29 cellular contexts compared by ENCODE assay signal in the genomic region with DNA sequence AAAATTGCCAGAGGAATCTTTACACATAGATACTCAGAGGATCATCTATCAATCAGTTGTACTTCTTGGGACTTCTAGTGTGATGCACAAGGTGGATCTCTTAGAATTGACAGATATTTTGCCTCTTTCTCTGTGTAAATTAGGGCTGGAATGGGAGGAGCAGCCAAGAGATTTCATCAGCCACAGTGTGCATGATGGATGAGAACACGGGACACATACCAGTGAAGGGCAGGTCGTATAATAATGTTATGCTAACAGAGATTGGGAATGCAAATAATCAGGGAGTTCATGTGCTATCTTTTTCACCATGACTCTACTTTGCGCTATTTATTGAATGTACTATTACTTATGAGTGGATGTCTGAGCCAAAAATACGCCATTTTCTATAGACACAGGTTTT.
"Had no signal": no experiment of that assay in that cellular context is flagged by ENCODE, and none has a peak within 500 bp of the region (broad histone marks: within the 10 kb centered on the region; RNA-seq: fewer than 3 reads in every experiment).

No MANE protein-coding gene starts in this region.

- H3K9me3 ChIP-seq: colonic mucosa, gastroesophageal sphincter, heart left ventricle, left ventricle myocardium inferior, lower lobe of right lung, prostate gland, right atrium auricular region, stomach, testis, tibial artery, upper lobe of left lung, uterus had no signal

- H3K4me1 ChIP-seq: colonic mucosa, left ventricle myocardium inferior, lower lobe of right lung, prostate gland, right atrium auricular region, stomach, testis, tibial artery, upper lobe of left lung, uterus had no signal

- H3K4me1 Mint-ChIP-seq: endodermal cell; naive thymus-derived CD8-positive, alpha-beta T cell; nephron progenitor cell; stimulated activated effector memory CD8-positive, alpha-beta T cell treated with anti-CD3 and anti-CD28 coated beads, Interleukin-12 subunit alpha, Interleukin-12 subunit beta, amount 100 ng/mL, for 72 hours had no signal

- H3K79me2 ChIP-seq: hepatocyte had no signal

- H3K27ac Mint-ChIP-seq: dendritic cell treated with granulocyte-macrophage colony-stimulating factor and Interleukin-4, amounts not matched to agents 40 ng/mL and 50 ng/mL, for 4 days; endodermal cell; naive thymus-derived CD8-positive, alpha-beta T cell; nephron progenitor cell; stimulated activated effector memory CD8-positive, alpha-beta T cell treated with anti-CD3 and anti-CD28 coated beads, Interleukin-12 subunit alpha, Interleukin-12 subunit beta, amount 100 ng/mL, for 72 hours had no signal

- H3K36me3 ChIP-seq: colonic mucosa, gastroesophageal sphincter, heart left ventricle, left ventricle myocardium inferior, lower lobe of right lung, prostate gland, right atrium auricular region, stomach, tibial artery, upper lobe of left lung, uterus had no signal

- H3K4me2 ChIP-seq: hepatocyte had no signal

- H3K9me3 Mint-ChIP-seq: endodermal cell; nephron progenitor cell; stimulated activated effector memory CD8-positive, alpha-beta T cell treated with anti-CD3 and anti-CD28 coated beads, Interleukin-12 subunit alpha, Interleukin-12 subunit beta, amount 100 ng/mL, for 72 hours had no signal

- H3K27me3 ChIP-seq: colonic mucosa, gastroesophageal sphincter, heart left ventricle, hepatocyte, right atrium auricular region, stomach, testis, tibial artery, upper lobe of left lung, uterus had no signal

- H2AFZ ChIP-seq: hepatocyte had no signal

- FAIRE-seq: islet of Langerhans had no signal

- ATAC-seq: esophagus mucosa; gastroesophageal sphincter; heart left ventricle; left colon; lower lobe of right lung; naive thymus-derived CD8-positive, alpha-beta T cell; sciatic nerve; stimulated activated effector memory CD8-positive, alpha-beta T cell treated with anti-CD3 and anti-CD28 coated beads, Interleukin-12 subunit alpha, Interleukin-12 subunit beta, amount 100 ng/mL, for 72 hours had no signal

- H3K27ac ChIP-seq: colonic mucosa, epithelial cell of prostate, gastroesophageal sphincter, heart left ventricle, hepatocyte, left ventricle myocardium inferior, lower lobe of right lung, prostate gland, right atrium auricular region, stomach, testis, tibial artery, upper lobe of left lung, uterus had no signal

- H3K4me3 ChIP-seq: colonic mucosa, gastroesophageal sphincter, heart left ventricle, hepatocyte, left ventricle myocardium inferior, lower lobe of right lung, prostate gland, right atrium auricular region, stomach, testis, tibial artery, upper lobe of left lung, uterus had no signal

- H3K4me3 Mint-ChIP-seq: dendritic cell treated with granulocyte-macrophage colony-stimulating factor and Interleukin-4, amounts not matched to agents 40 ng/mL and 50 ng/mL, for 4 days; endodermal cell; naive thymus-derived CD8-positive, alpha-beta T cell; nephron progenitor cell; stimulated activated effector memory CD8-positive, alpha-beta T cell treated with anti-CD3 and anti-CD28 coated beads, Interleukin-12 subunit alpha, Interleukin-12 subunit beta, amount 100 ng/mL, for 72 hours had no signal

- H3K27me3 Mint-ChIP-seq: dendritic cell treated with granulocyte-macrophage colony-stimulating factor and Interleukin-4, amounts not matched to agents 40 ng/mL and 50 ng/mL, for 4 days had no signal

- H3K36me3 Mint-ChIP-seq: naive thymus-derived CD8-positive, alpha-beta T cell; stimulated activated effector memory CD8-positive, alpha-beta T cell treated with anti-CD3 and anti-CD28 coated beads, Interleukin-12 subunit alpha, Interleukin-12 subunit beta, amount 100 ng/mL, for 72 hours had no signal

- DNase-seq: colonic mucosa; effector CD8-positive, alpha-beta T cell; endodermal cell; heart left ventricle; kidney glomerular epithelial cell; left colon; left ventricle myocardium inferior; lower lobe of right lung; naive thymus-derived CD8-positive, alpha-beta T cell; nephron progenitor cell; nucleus accumbens; stimulated activated CD4-positive, alpha-beta T cell treated with anti-CD3 and anti-CD28 coated beads, Interleukin-2, amount 100 ng/mL, for 24 hours; stimulated activated CD4-positive, alpha-beta T cell treated with anti-CD3 and anti-CD28 coated beads, Interleukin-4, amount 100 ng/mL, for 24 hours; stimulated activated naive CD4-positive, alpha-beta T cell treated with Interleukin-2 at 50 U/mL for 16 hours; stomach; testis; tibial artery; upper lobe of left lung; uterus had no signal
